1 cellular context compared by ENCODE assay signal in genomic region chr3:49158108-49158709, GRCh38.
TF ChIP-seq lines count a peak whose summit lies in the region.

No MANE protein-coding gene starts in this region.

TF ChIP-seq in endothelial cell of umbilical vein, 7 proteins besides CTCF, POLR2A, EP300 and RAD21:
- no peak for TF ChIP-seq POLR2AphosphoS5 (IDR thresholded peaks at IDR 0.05; ENCODE audit: insufficient read depth, low read depth, low read length)
- TF ChIP-seq GATA2 (IDR thresholded peaks at IDR 0.05; ENCODE audit: insufficient read depth, insufficient read length, low read depth, low read length): no peak
- no peak for TF ChIP-seq MYC (IDR thresholded peaks at IDR 0.05; ENCODE audit: low read depth, low read length)
- TF ChIP-seq FOS (IDR thresholded peaks at IDR 0.05; ENCODE audit: borderline replicate concordance, insufficient read depth, low read length): no peak
- TF ChIP-seq MAX (IDR thresholded peaks at IDR 0.05; ENCODE audit: insufficient read depth, insufficient read length): no peak
- TF ChIP-seq JUN (IDR thresholded peaks at IDR 0.05; ENCODE audit: borderline replicate concordance, insufficient read depth, insufficient read length, low read depth): no peak
- TF ChIP-seq EZH2 (IDR thresholded peaks at IDR 0.05; ENCODE audit: borderline replicate concordance, low read depth, low read length, severe bottlenecking): no peak
TF ChIP-seq in endothelial cell of umbilical vein: peak in this region for 0.
